In the genomic region with DNA sequence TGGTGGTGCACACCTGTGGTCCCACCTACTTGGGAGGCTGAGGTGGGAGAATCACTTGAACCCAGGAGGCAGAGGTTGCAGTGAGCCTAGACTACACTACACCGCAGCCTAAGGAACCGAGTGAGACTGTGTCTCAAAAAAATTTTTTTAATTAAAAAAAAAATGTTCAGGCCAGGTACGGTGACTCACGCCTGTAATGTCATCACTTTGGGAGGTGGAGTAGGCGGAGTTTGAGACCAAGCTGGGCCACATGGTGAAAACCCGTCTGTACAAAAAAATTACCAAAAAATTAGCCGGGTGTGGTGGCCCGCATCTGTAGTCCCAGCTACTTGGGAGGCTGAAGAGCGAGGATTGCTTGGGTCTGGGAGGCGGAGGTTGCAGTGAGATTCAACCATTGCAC, we compare ENCODE assay signal across 23 cellular contexts.
"Had no signal": no experiment of that assay in that cellular context is flagged by ENCODE, and none has a peak within 500 bp of the region (broad histone marks: within the 10 kb centered on the region; RNA-seq: fewer than 3 reads in every experiment).

No MANE protein-coding gene starts in this region.

- H3K4me3 Mint-ChIP-seq: activated B cell treated with CpG ODN at 0.5 μM for 24 hours; activated naive CD8-positive, alpha-beta T cell treated with anti-CD3 and anti-CD28 coated beads for 36 hours; central memory CD8-positive, alpha-beta T cell; nephron had no signal

- H3K27me3 Mint-ChIP-seq: activated B cell treated with CpG ODN at 0.5 μM for 24 hours; activated naive CD8-positive, alpha-beta T cell treated with anti-CD3 and anti-CD28 coated beads for 36 hours; central memory CD8-positive, alpha-beta T cell had no signal

- H3K4me1 ChIP-seq: prostate gland had no signal

- H3K36me3 ChIP-seq: esophagus squamous epithelium, left ventricle myocardium inferior, prostate gland, SJSA1, transverse colon had no signal

- H3K9me3 ChIP-seq: body of pancreas, esophagus squamous epithelium, left ventricle myocardium inferior, prostate gland, SJSA1, transverse colon had no signal

- H3K4me3 ChIP-seq: body of pancreas, esophagus squamous epithelium, left ventricle myocardium inferior, prostate gland, SJSA1, skin epidermis, transverse colon had no signal

- DNase-seq: activated B cell treated with CpG ODN at 0.5 μM for 24 hours; activated CD4-positive, alpha-beta T cell treated with anti-CD3 and anti-CD28 coated beads, Interleukin-2, amount 50 U/mL, for 48 hours; activated naive CD8-positive, alpha-beta T cell treated with anti-CD3 and anti-CD28 coated beads for 36 hours; amygdala; body of pancreas; cortex of kidney; effector CD4-positive, alpha-beta T cell; esophagus squamous epithelium; glutamatergic neuron; hypothalamus; left ventricle myocardium inferior; mesendoderm; nucleus accumbens; right cardiac atrium; stimulated activated naive CD8-positive, alpha-beta T cell treated with anti-CD3 and anti-CD28 coated beads, Interleukin-15, Interleukin-2, amounts not matched to agents 100 U/mL and 50 U/mL, for 24 hours; transverse colon had no signal

- H3K27ac Mint-ChIP-seq: activated B cell treated with CpG ODN at 0.5 μM for 24 hours; activated naive CD8-positive, alpha-beta T cell treated with anti-CD3 and anti-CD28 coated beads for 36 hours; activated T-helper 2 cell treated with anti-CD3 and anti-CD28 coated beads, Interferon-gamma antibody, Interleukin-2, Interleukin-4, amounts not matched to agents 10 μg/mL and 5 μg/mL and 100 μg/mL, durations not matched to agents 14 hours and 24 hours and 36 hours; nephron had no signal

- H3K9me3 Mint-ChIP-seq: activated B cell treated with CpG ODN at 0.5 μM for 24 hours; activated naive CD8-positive, alpha-beta T cell treated with anti-CD3 and anti-CD28 coated beads for 36 hours; activated T-helper 2 cell treated with anti-CD3 and anti-CD28 coated beads, Interferon-gamma antibody, Interleukin-2, Interleukin-4, amounts not matched to agents 10 μg/mL and 5 μg/mL and 100 μg/mL, durations not matched to agents 14 hours and 24 hours and 36 hours; central memory CD8-positive, alpha-beta T cell; nephron had no signal

- FAIRE-seq: TTC549 had no signal

- ATAC-seq: body of pancreas; right cardiac atrium; stimulated activated naive CD8-positive, alpha-beta T cell treated with anti-CD3 and anti-CD28 coated beads, Interleukin-15, Interleukin-2, amounts not matched to agents 100 U/mL and 50 U/mL, for 24 hours had no signal

- H3K27me3 ChIP-seq: body of pancreas, esophagus squamous epithelium, SJSA1, transverse colon had no signal

- H3K27ac ChIP-seq: body of pancreas, esophagus squamous epithelium, left ventricle myocardium inferior, prostate gland, SJSA1, skin epidermis, transverse colon had no signal
